23 cellular contexts compared by ENCODE assay signal in the genomic region with DNA sequence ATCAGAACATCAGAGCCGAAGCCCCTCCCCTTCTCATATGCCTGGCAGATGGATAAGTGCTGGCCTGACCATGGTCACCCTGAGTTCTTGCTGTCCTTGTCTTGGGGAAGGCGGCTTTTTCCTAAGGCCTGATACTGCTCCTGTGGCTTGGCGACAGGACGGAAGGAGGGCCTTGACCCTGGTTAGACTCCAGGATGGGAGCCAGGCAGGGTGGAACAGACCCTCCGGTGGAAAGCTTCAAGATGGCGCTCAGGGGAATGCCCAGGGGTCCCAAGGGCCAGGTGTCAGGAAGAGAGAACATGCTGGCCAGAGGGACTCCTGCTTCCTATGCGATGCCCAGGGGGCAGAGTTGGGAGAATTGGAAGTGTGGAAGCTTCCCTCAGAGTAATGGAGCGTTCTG. TPM values are rescaled to one million over a fixed set of nuclear protein-coding genes. Genes with fewer than 3 reads are reported as not detected.
DNase-seq lines count a peak whose midpoint lies in the region; ATAC-seq and TF ChIP-seq lines count a peak whose summit lies in the region.
"Had no signal": no experiment of that assay in that cellular context is flagged by ENCODE, and none has a peak within 500 bp of the region (broad histone marks: within the 10 kb centered on the region; RNA-seq: fewer than 3 reads in every experiment).

No MANE protein-coding gene starts in this region.

- POLR2A ChIA-PET in naive thymus-derived CD4-positive, alpha-beta T cell (lab: Charles Lee): interaction anchor here (10.9 kb wide), 1 partner anchor 25 kb away, joined by 122 read pairs; a partner anchor contains a TSS

- no peaks in the 10 kb centered on the region for H3K9me3 ChIP-seq in T-helper 17 cell (ENCODE audit: control insufficient read depth, low read length, poor library complexity, severe bottlenecking)
- H3K9me3 ChIP-seq in naive thymus-derived CD4-positive, alpha-beta T cell (ENCODE audit: control insufficient read depth in 2 of 3, low read length in 3 of 3): peaks cover 0 to 7% (median 0%) of the 10 kb centered on the region in 3 experiments

- no peak overlapping the region for H3K4me3 Mint-ChIP-seq in natural killer cell treated with Interleukin-12 subunit alpha and Interleukin-12 subunit beta and Interleukin-15 and Interleukin-18, amount 100 ng/mL, for 72 hours
- H3K4me3 Mint-ChIP-seq in natural killer cell: no peak overlapping the region
- no peak overlapping the region for H3K4me3 Mint-ChIP-seq in T-helper 17 cell
- no peak overlapping the region for H3K4me3 Mint-ChIP-seq in naive thymus-derived CD4-positive, alpha-beta T cell
- H3K4me3 Mint-ChIP-seq: CD4-positive, alpha-beta memory T cell; HFFc6 had no signal

- no peak overlapping the region for H3K4me3 ChIP-seq in naive thymus-derived CD4-positive, alpha-beta T cell (ENCODE audit: low read length)
- H3K4me3 ChIP-seq: GM12878 had no signal

- no peaks in the 10 kb centered on the region for H3K9me3 Mint-ChIP-seq in natural killer cell treated with Interleukin-12 subunit alpha and Interleukin-12 subunit beta and Interleukin-15 and Interleukin-18, amount 100 ng/mL, for 72 hours
- H3K9me3 Mint-ChIP-seq in natural killer cell: no peaks in the 10 kb centered on the region
- H3K9me3 Mint-ChIP-seq in naive thymus-derived CD4-positive, alpha-beta T cell: peaks cover 0 to 7% (median 0%) of the 10 kb centered on the region in 11 donors

- H3K27ac Mint-ChIP-seq in natural killer cell treated with Interleukin-12 subunit alpha and Interleukin-12 subunit beta and Interleukin-15 and Interleukin-18, amount 100 ng/mL, for 72 hours: no peak overlapping the region
- H3K27ac Mint-ChIP-seq in natural killer cell (no peak overlapping the region), T-helper 17 cell (peak overlapping the region; percentile 29)
- peak overlapping the region in 6 of 9 donors; percentile 20 to 88 (median 60) for H3K27ac Mint-ChIP-seq in naive thymus-derived CD4-positive, alpha-beta T cell
- H3K27ac Mint-ChIP-seq: HFFc6 had no signal

- intact Hi-C loops in natural killer cell (cut with micrococcal nuclease): no loop called here
- intact Hi-C loops in naive thymus-derived CD4-positive, alpha-beta T cell (cut with micrococcal nuclease): no loop called here

- peaks cover 5 to 78% (median 18%) of the 10 kb centered on the region in 3 experiments for H3K36me3 ChIP-seq in naive thymus-derived CD4-positive, alpha-beta T cell (ENCODE audit: control insufficient read depth in 2 of 3, insufficient read depth in 3 of 3, low read length in 3 of 3)

- CTCF ChIA-PET in naive thymus-derived CD4-positive, alpha-beta T cell (lab: Charles Lee): no interaction called here

- no peaks in the 10 kb centered on the region for H3K27me3 Mint-ChIP-seq in natural killer cell treated with Interleukin-12 subunit alpha and Interleukin-12 subunit beta and Interleukin-15 and Interleukin-18, amount 100 ng/mL, for 72 hours
- H3K27me3 Mint-ChIP-seq in natural killer cell (ENCODE audit: low read depth in 2 of 2) (no peaks in the 10 kb centered on the region), T-helper 17 cell (no peaks in the 10 kb centered on the region)
- H3K27me3 Mint-ChIP-seq in naive thymus-derived CD4-positive, alpha-beta T cell: no peaks in the 10 kb centered on the region
- H3K27me3 Mint-ChIP-seq: CD4-positive, alpha-beta memory T cell had no signal

- H3K27me3 ChIP-seq in naive thymus-derived CD4-positive, alpha-beta T cell (ENCODE audit: control insufficient read depth in 2 of 2, insufficient read depth in 2 of 2, low read length in 2 of 2): no peaks in the 10 kb centered on the region

- DNase-seq in natural killer cell treated with Interleukin-12 subunit alpha and Interleukin-12 subunit beta and Interleukin-15 and Interleukin-18, amount 100 ng/mL, for 72 hours (ENCODE audit: low spot score): peak; percentile 47
- no peak for DNase-seq in natural killer cell
- DNase-seq in T-helper 17 cell: no peak
- DNase-seq in naive thymus-derived CD4-positive, alpha-beta T cell: no peak
- no peak for DNase-seq in NCI-H1930 (lab: John Stamatoyannopoulos, UW)
- no peak for DNase-seq in germinal center (ENCODE audit: low spot score)
- DNase-seq: Caco-2; CD4-positive, alpha-beta memory T cell; DMS 273 treated with DMSO at 0.1 percent for 48 hours; DMS79 treated with DMSO at 0.1 percent for 48 hours; HFFc6; KBM-7; NCI-H1105; NCI-H146; NCI-H2029 treated with DMSO at 0.1 percent for 48 hours; NCI-H2171; NCI-H345; NCI-H524; NCI-H774; NK-92 treated with Interleukin-12 subunit alpha and Interleukin-12 subunit beta, amount 100 ng/mL, for 24 hours had no signal

- no peak overlapping the region for H3K27ac ChIP-seq in naive thymus-derived CD4-positive, alpha-beta T cell (ENCODE audit: low read depth, low read length)

- no peaks in the 10 kb centered on the region for H3K4me1 Mint-ChIP-seq in natural killer cell treated with Interleukin-12 subunit alpha and Interleukin-12 subunit beta and Interleukin-15 and Interleukin-18, amount 100 ng/mL, for 72 hours (ENCODE audit: low read depth in 2 of 2)
- H3K4me1 Mint-ChIP-seq in natural killer cell (peaks cover 13 to 24% of the 10 kb centered on the region in 2 donors), T-helper 17 cell (peaks cover 24% of the 10 kb centered on the region)
- H3K4me1 Mint-ChIP-seq in naive thymus-derived CD4-positive, alpha-beta T cell: peaks cover 17 to 42% (median 29%) of the 10 kb centered on the region in 7 donors

- ATAC-seq in natural killer cell treated with Interleukin-12 subunit alpha and Interleukin-12 subunit beta and Interleukin-15 and Interleukin-18, amount 100 ng/mL, for 72 hours: no peak
- no peak for ATAC-seq in natural killer cell
- no peak for ATAC-seq in T-helper 17 cell
- ATAC-seq in naive thymus-derived CD4-positive, alpha-beta T cell: no peak
- no peak for ATAC-seq in esophagus mucosa
- ATAC-seq: GM12878, Panc1 had no signal

- peaks cover 0 to 26% of the 10 kb centered on the region in 2 donors for H3K4me1 ChIP-seq in naive thymus-derived CD4-positive, alpha-beta T cell (ENCODE audit: control insufficient read depth in 2 of 2, insufficient read depth in 2 of 2, low read length in 2 of 2)
- H3K4me1 ChIP-seq: Caco-2 had no signal

- no peak for TF ChIP-seq CTCF in natural killer cell (IDR thresholded peaks at IDR 0.05)

- no peaks in the 10 kb centered on the region for H3K36me3 Mint-ChIP-seq in natural killer cell treated with Interleukin-12 subunit alpha and Interleukin-12 subunit beta and Interleukin-15 and Interleukin-18, amount 100 ng/mL, for 72 hours
- H3K36me3 Mint-ChIP-seq in natural killer cell: peaks cover 7% of the 10 kb centered on the region
- peaks cover 15% of the 10 kb centered on the region for H3K36me3 Mint-ChIP-seq in T-helper 17 cell (ENCODE audit: low read depth)
- peaks cover 25 to 72% (median 55%) of the 10 kb centered on the region in 5 donors for H3K36me3 Mint-ChIP-seq in naive thymus-derived CD4-positive, alpha-beta T cell

RNA-seq across cellular contexts. Expression of a gene that starts 29.6 kb away (rescaled TPM):
- total RNA-seq in natural killer cell treated with Interleukin-12 subunit alpha and Interleukin-12 subunit beta and Interleukin-15 and Interleukin-18, amount 100 ng/mL, for 72 hours: 10 to 100 TPM; 31.9 to 42.7 TPM
- 10 to 100 TPM; 71.7 to 94.2 (median 73.9) TPM for total RNA-seq in natural killer cell
- total RNA-seq in T-helper 17 cell: 10 to 100 TPM; 36.0 to 36.1 TPM
- total RNA-seq in naive thymus-derived CD4-positive, alpha-beta T cell: 100 to 1,000 TPM in 1 of 5 experiments, 10 to 100 TPM in 4; 26.1 to 103 (median 28.2) TPM
- polyA plus RNA-seq in naive thymus-derived CD4-positive, alpha-beta T cell: 10 to 100 TPM; 40.8 to 41.1 TPM
- 21.8 TPM for total RNA-seq in esophagus mucosa

RNA-seq across cellular contexts. Expression of a gene that starts 39.6 kb away (rescaled TPM):
- total RNA-seq in natural killer cell treated with Interleukin-12 subunit alpha and Interleukin-12 subunit beta and Interleukin-15 and Interleukin-18, amount 100 ng/mL, for 72 hours: 1 to 10 TPM; 2.4 to 3.4 TPM
- total RNA-seq in natural killer cell: 1 to 10 TPM in 2 of 3 donors, under 1 TPM in 1; 0.82 to 1.5 (median 1.5) TPM
- 1 to 10 TPM; 2.2 to 4.5 TPM for total RNA-seq in T-helper 17 cell
- total RNA-seq in naive thymus-derived CD4-positive, alpha-beta T cell: 1 to 10 TPM; 1.9 to 6.0 (median 2.9) TPM
- 1 to 10 TPM; 2.9 to 3.6 TPM for polyA plus RNA-seq in naive thymus-derived CD4-positive, alpha-beta T cell
- total RNA-seq in esophagus mucosa: 11.3 TPM

Comparison
In these comparisons a context has a peak if more than half of its experiments do, and no peak if none do; other contexts are left out.
1. H3K27ac Mint-ChIP-seq: peak in T-helper 17 cell (single experiment) and naive thymus-derived CD4-positive, alpha-beta T cell (6 of 9); none in natural killer cell treated with Interleukin-12 subunit alpha and Interleukin-12 subunit beta and Interleukin-15 and Interleukin-18, amount 100 ng/mL, for 72 hours (0 of 2) and natural killer cell (0 of 2).